Comparison of ENCODE assay signal across 8 cellular contexts in genomic region chr9:1939926-1940368, GRCh38.
DNase-seq lines count a peak whose midpoint lies in the region; ATAC-seq and TF ChIP-seq lines count a peak whose summit lies in the region.

No MANE protein-coding gene starts in this region.

- peak; percentile 58 for ATAC-seq in GM18519 (IDR thresholded peaks at IDR 0.05; ENCODE audit: low FRiP score, unreplicated experiment)
- ATAC-seq in HG02884 (IDR thresholded peaks at IDR 0.05; ENCODE audit: unreplicated experiment): peak; percentile 64

- H3K27ac ChIP-seq in C4-2B: no peak overlapping the region

- DNase-seq in NCI-H1930 (lab: John Stamatoyannopoulos, UW) (peak; percentile 26 to 34), globus pallidus (ENCODE audit: low spot score) (peak; percentile 38), ecto neural progenitor cell (ENCODE audit: low spot score) (no peak)
- peak; percentile 49 for DNase-seq in activated CD4-positive, alpha-beta T cell treated with anti-CD3 and anti-CD28 coated beads for 48 hours
- peak; percentile 51 for DNase-seq in stimulated activated CD4-positive, alpha-beta T cell treated with anti-CD3 and anti-CD28 coated beads, Interleukin-4, amount 100 ng/mL, for 24 hours

- peak; percentile 93 for TF ChIP-seq CTCF in C4-2B (conservative IDR thresholded peaks at IDR 0.05)
